1 cellular context compared by ENCODE assay signal in the genomic region with DNA sequence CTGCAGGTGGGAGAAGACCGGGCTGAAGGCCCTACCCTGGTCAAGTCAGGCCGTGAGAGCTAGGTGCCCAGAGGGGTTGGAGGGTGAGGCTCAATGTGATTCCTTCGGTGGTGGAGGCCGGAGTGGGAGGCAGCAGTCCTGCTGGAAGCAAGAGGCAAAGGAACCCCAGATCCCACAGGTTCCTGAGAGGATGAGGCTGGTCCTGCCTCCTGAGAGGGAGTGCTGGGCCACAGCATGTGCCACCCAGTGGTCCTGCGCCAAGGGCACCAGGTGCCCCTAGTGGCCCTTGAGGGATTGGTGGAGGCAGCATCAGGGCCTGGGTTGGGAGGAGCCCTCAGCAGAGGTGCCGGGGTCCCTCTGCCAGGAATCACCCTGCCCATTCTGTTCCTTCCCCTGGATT.
TF ChIP-seq lines count a peak whose summit lies in the region.

No MANE protein-coding gene starts in this region.

TF ChIP-seq in HepG2, 621 proteins besides CTCF, POLR2A, EP300 and RAD21:
- no peak for TF ChIP-seq HNRNPL (IDR thresholded peaks at IDR 0.05; ENCODE audit: low read depth, low read length)
- no peak for TF ChIP-seq SMAD1 (CRISPR knock-in tag; IDR thresholded peaks at IDR 0.05; ENCODE audit: borderline replicate concordance, low read depth)
- no peak for TF ChIP-seq PITX1 (CRISPR knock-in tag; IDR thresholded peaks at IDR 0.05)
- TF ChIP-seq ZNF232 (CRISPR knock-in tag; IDR thresholded peaks at IDR 0.05; ENCODE audit: borderline replicate concordance) = no peak
- no peak for TF ChIP-seq ZNF343 (CRISPR knock-in tag; IDR thresholded peaks at IDR 0.05)
- no peak for TF ChIP-seq CHD4 (IDR thresholded peaks at IDR 0.05; ENCODE audit: borderline replicate concordance, low read length)
- TF ChIP-seq ZNF296 (CRISPR knock-in tag; conservative IDR thresholded peaks at IDR 0.05) = no peak
- TF ChIP-seq, protein P1, sequence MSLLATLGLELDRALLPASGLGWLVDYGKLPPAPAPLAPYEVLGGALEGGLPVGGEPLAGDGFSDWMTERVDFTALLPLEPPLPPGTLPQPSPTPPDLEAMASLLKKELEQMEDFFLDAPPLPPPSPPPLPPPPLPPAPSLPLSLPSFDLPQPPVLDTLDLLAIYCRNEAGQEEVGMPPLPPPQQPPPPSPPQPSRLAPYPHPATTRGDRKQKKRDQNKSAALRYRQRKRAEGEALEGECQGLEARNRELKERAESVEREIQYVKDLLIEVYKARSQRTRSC (CRISPR knock-in tag; IDR thresholded peaks at IDR 0.05; ENCODE audit: low read depth) = no peak
- TF ChIP-seq ZNF878 (CRISPR knock-in tag; IDR thresholded peaks at IDR 0.05) = no peak
- TF ChIP-seq ZNF670 (CRISPR knock-in tag; IDR thresholded peaks at IDR 0.05; ENCODE audit: borderline replicate concordance) = no peak
